In genomic region chr17:69716571-69716970, GRCh38 we compare ENCODE assay signal across 17 cellular contexts.
DNase-seq lines count a peak whose midpoint lies in the region; TF ChIP-seq lines count a peak whose summit lies in the region.
"Had no signal": no experiment of that assay in that cellular context is flagged by ENCODE, and none has a peak within 500 bp of the region (broad histone marks: within the 10 kb centered on the region; RNA-seq: fewer than 3 reads in every experiment).

No MANE protein-coding gene starts in this region.

- H2BK5ac ChIP-seq in trophoblast cell (ENCODE audit: low read depth, low read length, poor library complexity), result no peak overlapping the region

- peak overlapping the region; percentile 50 for H3K27ac ChIP-seq in trophoblast cell (ENCODE audit: low read depth, low read length)
- no peak overlapping the region for H3K27ac ChIP-seq in spleen
- H3K27ac ChIP-seq: cardiac muscle cell, psoas muscle had no signal

- H3K27me3 ChIP-seq in BJ (ENCODE audit: control insufficient read depth, insufficient read depth, low read length), result no peaks in the 10 kb centered on the region
- no peaks in the 10 kb centered on the region for H3K27me3 ChIP-seq in trophoblast cell (ENCODE audit: insufficient read depth, low read length)
- no peaks in the 10 kb centered on the region for H3K27me3 ChIP-seq in spleen (replicated peaks in 1 of 7)

- no peak for TF ChIP-seq POLR2A in spleen (IDR thresholded peaks at IDR 0.05)

- H2AK5ac ChIP-seq in trophoblast cell (ENCODE audit: low read length), result no peak overlapping the region

- CTCF ChIA-PET in BJ (lab: Yijun Ruan, JAX), result interaction anchor here (1.1 to 2.4 kb wide), 4 partner anchors 9 to 146 kb away, joined by 3 to 14 read pairs (median 4); no protein-coding TSS in a partner anchor

- H3K9me3 ChIP-seq in trophoblast cell (ENCODE audit: insufficient read depth, low read depth, low read length), result no peaks in the 10 kb centered on the region
- no peaks in the 10 kb centered on the region for H3K9me3 ChIP-seq in spleen
- H3K9me3 ChIP-seq: psoas muscle had no signal

- no peak overlapping the region for H3K4me2 ChIP-seq in trophoblast cell (ENCODE audit: low read length)

- H2BK12ac ChIP-seq in trophoblast cell (ENCODE audit: low read length), result no peak overlapping the region

- DNase-seq in BJ (ENCODE audit: low read depth) (peak; percentile 87), NCI-H82 (lab: John Stamatoyannopoulos, UW) (peak; percentile 64), fibroblast of gingiva (ENCODE audit: low read depth) (peak; percentile 56), trophoblast cell (no peak), activated T-cell treated with anti-CD3 and anti-CD28 coated beads for 4 hours (no peak), NCI-H2227 (lab: John Stamatoyannopoulos, UW; ENCODE audit: unreplicated experiment) (no peak), spleen (no peak), cortex of kidney (lab: John Stamatoyannopoulos, UW) (no peak)
- DNase-seq: activated CD4-positive, alpha-beta T cell treated with anti-CD3 and anti-CD28 coated beads, Interleukin-2, amount 50 U/mL, for 4 hours; activated T-cell treated with anti-CD3 and anti-CD28 coated beads, Interleukin-2, amount 50 U/mL, for 4 hours; effector CD8-positive, alpha-beta T cell; H7; naive thymus-derived CD4-positive, alpha-beta T cell; NCI-H1436 treated with DMSO at 0.1 percent for 48 hours; OCI-M1; psoas muscle had no signal

- no peak overlapping the region for H3K9ac ChIP-seq in trophoblast cell (ENCODE audit: low read length)

- H3K4me3 ChIP-seq in BJ (ENCODE audit: low read depth, low read length), result no peak overlapping the region
- no peak overlapping the region for H3K4me3 ChIP-seq in trophoblast cell (ENCODE audit: low read depth, low read length)
- H3K4me3 ChIP-seq in spleen, result no peak overlapping the region
- H3K4me3 ChIP-seq: cardiac muscle cell, psoas muscle had no signal

- intact Hi-C loops in spleen (cut with DNase I; ENCODE audit: low total_unique reads), result no loop called here

- H3K18ac ChIP-seq in trophoblast cell (ENCODE audit: low read length), result no peak overlapping the region

- peak overlapping the region; percentile 62 for H2BK120ac ChIP-seq in trophoblast cell (ENCODE audit: insufficient read depth, low read length, poor library complexity)

- H3K23ac ChIP-seq in trophoblast cell (ENCODE audit: low read length), result no peak overlapping the region

- POLR2A ChIA-PET in BJ (lab: Charles Lee), result no interaction called here

- H4K12ac ChIP-seq in trophoblast cell (ENCODE audit: low read depth, low read length), result no peak overlapping the region

- no peak overlapping the region for H3K14ac ChIP-seq in trophoblast cell (ENCODE audit: low read length)

- H3K4me1 ChIP-seq in trophoblast cell (ENCODE audit: control insufficient read depth in 1 of 2, insufficient read depth in 2 of 2, low read length in 2 of 2), result peaks cover 0 to 8% of the 10 kb centered on the region in 2 experiments
- H3K4me1 ChIP-seq in spleen, result no peaks in the 10 kb centered on the region

- no peak overlapping the region for H3K4ac ChIP-seq in trophoblast cell (ENCODE audit: low read depth, low read length)

- WGBS in trophoblast cell (ENCODE audit: extremely low coverage, insufficient coverage, insufficient read length), result no CpG with 5 or more reads among the region's 6 CpGs
- WGBS in spleen, 5 donors, result 82 to 94% (median 90%) methylated on average over 6 of the region's 6 CpGs

- H2AFZ ChIP-seq in trophoblast cell (ENCODE audit: insufficient read depth, low read length, poor library complexity), result no peak overlapping the region

- TF ChIP-seq CTCF in BJ (IDR thresholded peaks at IDR 0.05; ENCODE audit: insufficient read depth, low read depth, low read length) (no peak), spleen (IDR thresholded peaks at IDR 0.05 in 8 of 11, conservative IDR thresholded peaks at IDR 0.05 in 3 of 11) (no peak)

- H4K91ac ChIP-seq in trophoblast cell (ENCODE audit: low read depth, low read length), result no peak overlapping the region

- no peak overlapping the region for H4K8ac ChIP-seq in trophoblast cell (ENCODE audit: low read depth, low read length)

- no peaks in the 10 kb centered on the region for H3K79me2 ChIP-seq in trophoblast cell (ENCODE audit: control insufficient read depth, insufficient read depth, low read length, poor library complexity)

- H3K36me3 ChIP-seq in BJ (ENCODE audit: control insufficient read depth, insufficient read depth, low read length) (no peaks in the 10 kb centered on the region), trophoblast cell (ENCODE audit: control insufficient read depth in 1 of 2, insufficient read depth in 2 of 2, low read length in 2 of 2) (no peaks in the 10 kb centered on the region), spleen (no peaks in the 10 kb centered on the region)
- H3K36me3 ChIP-seq: cardiac muscle cell had no signal

- H3K79me1 ChIP-seq in trophoblast cell (ENCODE audit: low read length), result peaks cover 6% of the 10 kb centered on the region

Comparison
In these comparisons a context has a peak if more than half of its experiments do, and no peak if none do; other contexts are left out.
1. DNase-seq: peak in BJ (single experiment), NCI-H82 (single experiment) and fibroblast of gingiva (single experiment); none in trophoblast cell (0 of 2), activated T-cell treated with anti-CD3 and anti-CD28 coated beads for 4 hours (single experiment), NCI-H2227 (single experiment), spleen (single experiment) and cortex of kidney (single experiment).